In genomic region chr13:52833261-52833660, GRCh38 we compare ENCODE assay signal across 15 cellular contexts. TPM values are rescaled to one million over a fixed set of nuclear protein-coding genes. Genes with fewer than 3 reads are reported as not detected.
DNase-seq lines count a peak whose midpoint lies in the region; ATAC-seq and TF ChIP-seq lines count a peak whose summit lies in the region.
"Had no signal": no experiment of that assay in that cellular context is flagged by ENCODE, and none has a peak within 500 bp of the region (broad histone marks: within the 10 kb centered on the region; RNA-seq: fewer than 3 reads in every experiment).

No MANE protein-coding gene starts in this region.

- peaks cover 8% of the 10 kb centered on the region for H3F3A ChIP-seq in neural progenitor cell (ENCODE audit: low read depth)

- H3K27me3 ChIP-seq in HUES64 (ENCODE audit: insufficient read depth, low read length): no peaks in the 10 kb centered on the region
- no peaks in the 10 kb centered on the region for H3K27me3 ChIP-seq in neural progenitor cell

- peaks cover 21% of the 10 kb centered on the region for H3K4me1 ChIP-seq in HUES64 (ENCODE audit: insufficient read depth, low read length)
- H3K4me1 ChIP-seq in neural progenitor cell: peaks cover 28% of the 10 kb centered on the region
- H3K4me1 ChIP-seq: A549, BE2C had no signal

- H3K4me3 ChIP-seq in HUES64 (ENCODE audit: low read length): no peak overlapping the region
- peak overlapping the region; percentile 26 for H3K4me3 ChIP-seq in neural progenitor cell
- H3K4me3 ChIP-seq: A549, HAP-1 had no signal

- no peaks in the 10 kb centered on the region for H3K9me3 ChIP-seq in HUES64 (ENCODE audit: insufficient read depth, low read depth, low read length)
- no peaks in the 10 kb centered on the region for H3K9me3 ChIP-seq in neural progenitor cell (ENCODE audit: low read depth)
- H3K9me3 ChIP-seq: A549, BE2C, HAP-1 had no signal

- no peak for TF ChIP-seq CTCF in neural progenitor cell (IDR thresholded peaks at IDR 0.05)
- no peak for TF ChIP-seq CTCF in GM20000 (IDR thresholded peaks at IDR 0.05; ENCODE audit: extremely low read depth, missing control alignments)

- H3K79me2 ChIP-seq in neural progenitor cell (ENCODE audit: low read depth): no peaks in the 10 kb centered on the region

- no peaks in the 10 kb centered on the region for H3K36me3 Mint-ChIP-seq in neural progenitor cell
- H3K36me3 Mint-ChIP-seq: CD4-positive, alpha-beta memory T cell had no signal

- ATAC-seq in HG03045 (IDR thresholded peaks at IDR 0.05; ENCODE audit: unreplicated experiment): no peak
- ATAC-seq: A549 had no signal

- WGBS in HUES64: 84% methylated on average over 5 of the region's 5 CpGs

- H3K27me3 Mint-ChIP-seq in neural progenitor cell (ENCODE audit: insufficient read depth, low read depth): peaks cover 8% of the 10 kb centered on the region

- peak overlapping the region; percentile 17; the same call in 1 of the 2 replicates for H3K9ac ChIP-seq in HUES64 (ENCODE audit: low read depth, low read length)
- no peak overlapping the region for H3K9ac ChIP-seq in neural progenitor cell

- no peaks in the 10 kb centered on the region for H3K9me3 Mint-ChIP-seq in neural progenitor cell

- peak overlapping the region; percentile 18 for H3K4me3 Mint-ChIP-seq in neural progenitor cell
- H3K4me3 Mint-ChIP-seq: CD4-positive, alpha-beta memory T cell had no signal

- H2AFZ ChIP-seq in neural progenitor cell (replicated peaks): peak overlapping the region; percentile 71

- DNase-seq in astrocyte of the hippocampus (ENCODE audit: low read depth, low spot score) (peak; percentile 67), neural progenitor cell (ENCODE audit: low spot score) (peak; percentile 88), substantia nigra (lab: John Stamatoyannopoulos, UW) (no peak), GM20000 (ENCODE audit: low spot score) (no peak)
- DNase-seq: BE2C; CD4-positive, alpha-beta memory T cell; DMS153; DMS79 treated with DMSO at 0.1 percent for 48 hours; EL had no signal

- H3K27ac ChIP-seq in HUES64 (ENCODE audit: low read depth, low read length): no peak overlapping the region
- peak overlapping the region; percentile 79 for H3K27ac ChIP-seq in neural progenitor cell
- peak overlapping the region; percentile 7 for H3K27ac ChIP-seq in substantia nigra (ENCODE audit: low read depth, low read length, poor library complexity, severe bottlenecking)
- H3K27ac ChIP-seq: A549, C4-2B had no signal

- peak overlapping the region; percentile 68 for H3K4me2 ChIP-seq in neural progenitor cell
- H3K4me2 ChIP-seq: A549 had no signal

- H3K4me1 Mint-ChIP-seq in neural progenitor cell: peaks cover 22% of the 10 kb centered on the region
- H3K4me1 Mint-ChIP-seq: CD4-positive, alpha-beta memory T cell had no signal

- H3K36me3 ChIP-seq in HUES64 (ENCODE audit: insufficient read depth, low read length): no peaks in the 10 kb centered on the region
- no peaks in the 10 kb centered on the region for H3K36me3 ChIP-seq in neural progenitor cell
- H3K36me3 ChIP-seq: BE2C, HAP-1 had no signal

- no peaks in the 10 kb centered on the region for H4K20me1 ChIP-seq in neural progenitor cell (ENCODE audit: low read depth)

- peak overlapping the region; percentile 95 for H3K27ac Mint-ChIP-seq in neural progenitor cell
- H3K27ac Mint-ChIP-seq: CD4-positive, alpha-beta memory T cell had no signal

RNA-seq across cellular contexts. Expression of gene PCDH8, which starts 15.2 kb away (rescaled TPM):
- polyA plus RNA-seq in HUES64 (2013, experiment 1 of 2): 4.3 TPM
- 6.9 TPM for polyA plus RNA-seq in HUES64 (2013, experiment 2 of 2)
- total RNA-seq in neural progenitor cell (ENCODE audit: low replicate concordance): 0.52 and 1.1 TPM in 2 replicates
- total RNA-seq: CD4-positive, alpha-beta memory T cell had no signal
- polyA plus RNA-seq: A549; AG04450; CD4-positive, alpha-beta memory T cell had no signal

Comparison
In these comparisons a context has a peak if more than half of its experiments do, and no peak if none do; other contexts are left out.
1. DNase-seq: peak in astrocyte of the hippocampus (single experiment) and neural progenitor cell (single experiment); none in substantia nigra (0 of 49) and GM20000 (single experiment).